In the genomic region with DNA sequence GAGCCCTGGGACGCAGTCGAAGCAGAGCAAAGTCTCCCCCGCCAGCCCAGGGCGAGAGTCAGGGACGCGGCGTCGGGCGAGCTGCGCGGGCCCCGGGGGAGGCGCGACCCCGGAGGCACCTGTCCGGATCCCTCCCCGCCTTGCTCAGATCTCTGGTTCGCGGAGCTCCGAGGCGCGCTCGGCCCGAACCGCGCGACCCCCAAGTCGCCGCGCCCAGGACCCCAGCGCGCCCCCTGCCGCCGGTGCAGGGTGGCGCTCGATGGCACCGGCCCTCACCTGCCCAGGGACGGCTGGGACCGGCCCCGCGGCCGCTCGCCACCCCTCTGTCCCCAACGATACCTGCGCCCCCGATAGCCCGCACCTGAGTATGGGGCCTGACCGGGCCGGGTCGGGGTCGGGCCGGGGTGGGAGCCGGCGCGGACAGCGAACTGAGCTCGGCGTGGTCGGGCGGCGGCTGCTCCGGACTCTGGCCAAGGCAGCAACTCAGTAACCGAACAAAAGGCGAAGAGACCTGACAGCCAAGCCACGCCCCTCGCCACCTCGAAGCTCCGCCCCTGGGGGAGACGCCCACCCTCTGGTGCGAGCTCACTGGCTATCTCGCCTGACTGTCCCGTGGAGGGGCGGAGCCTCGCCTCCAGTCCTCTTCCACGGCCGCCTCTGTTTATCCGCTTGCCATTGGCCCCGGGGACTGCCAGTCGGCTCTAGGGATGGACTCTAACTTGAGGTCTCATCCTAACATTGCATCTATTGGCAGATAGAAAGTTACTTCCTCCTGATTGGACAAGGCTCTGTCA, we compare ENCODE assay signal across 8 cellular contexts. TPM values are rescaled to one million over a fixed set of nuclear protein-coding genes. Genes with fewer than 3 reads are reported as not detected.
DNase-seq lines count a peak whose midpoint lies in the region; ATAC-seq and TF ChIP-seq lines count a peak whose summit lies in the region.

A gene (minus strand): TSS at position 485 of the 794 bp plus-strand sequence. CDS start 14,857 bp downstream, outside the sequence.

- no peaks in the 10 kb centered on the region for H3K9me3 ChIP-seq in CD8-positive, alpha-beta T cell (ENCODE audit: low read length)
- no peaks in the 10 kb centered on the region for H3K9me3 ChIP-seq in naive thymus-derived CD4-positive, alpha-beta T cell (ENCODE audit: control insufficient read depth in 2 of 3, low read length in 3 of 3)

- H3K4me3 ChIP-seq in CD8-positive, alpha-beta T cell (ENCODE audit: low read depth, low read length): peak within 1 kb of the TSS; percentile 49
- H3K4me3 ChIP-seq in fibroblast of mammary gland (ENCODE audit: control insufficient read depth, low read depth, low read length): peak within 1 kb of the TSS; percentile 24
- peak within 1 kb of the TSS; percentile 44 for H3K4me3 ChIP-seq in naive thymus-derived CD4-positive, alpha-beta T cell (ENCODE audit: low read length)

- no peak within 1 kb of the TSS for H3K27ac Mint-ChIP-seq in CD8-positive, alpha-beta T cell
- peak within 1 kb of the TSS in 4 of 9 donors; percentile 1 to 70 (median 48) for H3K27ac Mint-ChIP-seq in naive thymus-derived CD4-positive, alpha-beta T cell
- H3K27ac Mint-ChIP-seq in stimulated activated memory B cell treated with anti-CD40 and anti-IgM and Interleukin-4, amounts not matched to agents 10 μg/mL and 1 μg/mL and 100 μg/mL, for 72 hours: no peak within 1 kb of the TSS

- H3K4me1 Mint-ChIP-seq in CD8-positive, alpha-beta T cell (ENCODE audit: low read depth): peaks cover 36% of the 10 kb centered on the region
- peaks cover 13 to 45% (median 30%) of the 10 kb centered on the region in 7 donors for H3K4me1 Mint-ChIP-seq in naive thymus-derived CD4-positive, alpha-beta T cell
- peaks cover 38% of the 10 kb centered on the region for H3K4me1 Mint-ChIP-seq in stimulated activated memory B cell treated with anti-CD40 and anti-IgM and Interleukin-4, amounts not matched to agents 10 μg/mL and 1 μg/mL and 100 μg/mL, for 72 hours

- H3K4me1 ChIP-seq in CD8-positive, alpha-beta T cell (ENCODE audit: insufficient read depth, low read length): peaks cover 25% of the 10 kb centered on the region
- H3K4me1 ChIP-seq in naive thymus-derived CD4-positive, alpha-beta T cell (ENCODE audit: control insufficient read depth in 2 of 2, insufficient read depth in 2 of 2, low read length in 2 of 2): peaks cover 0 to 11% of the 10 kb centered on the region in 2 donors

- H3K27ac ChIP-seq in CD8-positive, alpha-beta T cell (ENCODE audit: low read depth, low read length): no peak within 1 kb of the TSS
- H3K27ac ChIP-seq in RWPE1: peak within 1 kb of the TSS; percentile 100
- H3K27ac ChIP-seq in naive thymus-derived CD4-positive, alpha-beta T cell (ENCODE audit: low read depth, low read length): no peak within 1 kb of the TSS

- POLR2A ChIA-PET in CD8-positive, alpha-beta T cell (lab: Charles Lee): no interaction called here
- POLR2A ChIA-PET in RWPE1 (lab: Yijun Ruan, JAX; ENCODE audit: low non-redundant PET): interaction anchor here (0.6 to 4.1 kb wide), 10 partner anchors 9 to 52 kb away, joined by 3 to 90 read pairs (median 4); a partner anchor contains a TSS
- POLR2A ChIA-PET in naive thymus-derived CD4-positive, alpha-beta T cell (lab: Charles Lee): interaction anchor here (0.5 to 1.5 kb wide), 2 partner anchors 75 to 98 kb away, joined by 3 to 5 read pairs; a partner anchor contains a TSS

- H3K4me3 Mint-ChIP-seq in CD8-positive, alpha-beta T cell: peak within 1 kb of the TSS; percentile 80
- H3K4me3 Mint-ChIP-seq in naive thymus-derived CD4-positive, alpha-beta T cell: peak within 1 kb of the TSS; percentile 61 to 85 (median 82)
- H3K4me3 Mint-ChIP-seq in stimulated activated memory B cell treated with anti-CD40 and anti-IgM and Interleukin-4, amounts not matched to agents 10 μg/mL and 1 μg/mL and 100 μg/mL, for 72 hours: peak within 1 kb of the TSS; percentile 64

- H3K9me3 Mint-ChIP-seq in CD8-positive, alpha-beta T cell: no peaks in the 10 kb centered on the region
- H3K9me3 Mint-ChIP-seq in naive thymus-derived CD4-positive, alpha-beta T cell: no peaks in the 10 kb centered on the region
- no peaks in the 10 kb centered on the region for H3K9me3 Mint-ChIP-seq in stimulated activated memory B cell treated with anti-CD40 and anti-IgM and Interleukin-4, amounts not matched to agents 10 μg/mL and 1 μg/mL and 100 μg/mL, for 72 hours

- CTCF ChIA-PET in CD8-positive, alpha-beta T cell (lab: Charles Lee): interaction anchor here (2.1 to 3.7 kb wide), 2 partner anchors 15 to 25 kb away, joined by 12 to 21 read pairs; a partner anchor contains a TSS
- CTCF ChIA-PET in RWPE1 (lab: Yijun Ruan, JAX): interaction anchor here (0.5 to 2.9 kb wide), 11 partner anchors 9 to 51 kb away, joined by 3 to 51 read pairs (median 4); a partner anchor contains a TSS
- CTCF ChIA-PET in naive thymus-derived CD4-positive, alpha-beta T cell (lab: Charles Lee): interaction anchor here (0.6 to 1.3 kb wide), 3 partner anchors 8 to 49 kb away, joined by 3 to 4 read pairs (median 3); no protein-coding TSS in a partner anchor

- ATAC-seq in CD8-positive, alpha-beta T cell: peak; percentile 93
- ATAC-seq in GM21515 (IDR thresholded peaks at IDR 0.05; ENCODE audit: unreplicated experiment): peak; percentile 70
- peak; percentile 97 for ATAC-seq in naive thymus-derived CD4-positive, alpha-beta T cell
- ATAC-seq in stimulated activated memory B cell treated with anti-CD40 and anti-IgM and Interleukin-4, amounts not matched to agents 10 μg/mL and 1 μg/mL and 100 μg/mL, for 72 hours: peak; percentile 96

- H3K27me3 Mint-ChIP-seq in CD8-positive, alpha-beta T cell (ENCODE audit: low read depth): peaks cover 32% of the 10 kb centered on the region
- H3K27me3 Mint-ChIP-seq in naive thymus-derived CD4-positive, alpha-beta T cell: peaks cover 16 to 51% (median 20%) of the 10 kb centered on the region in 5 donors
- H3K27me3 Mint-ChIP-seq in stimulated activated memory B cell treated with anti-CD40 and anti-IgM and Interleukin-4, amounts not matched to agents 10 μg/mL and 1 μg/mL and 100 μg/mL, for 72 hours: peaks cover 28% of the 10 kb centered on the region

- intact Hi-C loops in CD8-positive, alpha-beta T cell (cut with DNase I, micrococcal nuclease): no loop called here
- intact Hi-C loops in naive thymus-derived CD4-positive, alpha-beta T cell (cut with micrococcal nuclease): loop anchor here in 1 of 2 donors (1.0 kb wide), 1 partner anchor 48 kb away; no protein-coding TSS in a partner anchor

- DNase-seq in CD8-positive, alpha-beta T cell: peak; percentile 69 to 91 (median 84)
- DNase-seq in LHCN-M2 (ENCODE audit: low read depth) (peak; percentile 64), RWPE1 (ENCODE audit: low spot score) (peak; percentile 99), fibroblast of mammary gland (ENCODE audit: low read depth) (peak; percentile 96)
- peak; percentile 73 for DNase-seq in activated effector memory CD4-positive, alpha-beta T cell treated with Interleukin-2 at 50 U/mL for 16 hours
- peak; percentile 84 to 91 (median 89) for DNase-seq in naive thymus-derived CD4-positive, alpha-beta T cell

- TF ChIP-seq CTCF in CD8-positive, alpha-beta T cell (IDR thresholded peaks at IDR 0.05): peak; percentile 27
- TF ChIP-seq CTCF in RWPE1 (conservative IDR thresholded peaks at IDR 0.05; ENCODE audit: low read depth) (peak; percentile 76), fibroblast of mammary gland (conservative IDR thresholded peaks at IDR 0.05; ENCODE audit: control insufficient read depth, insufficient read depth, low read depth, low read length) (no peak)

- no peaks in the 10 kb centered on the region for H3K36me3 ChIP-seq in CD8-positive, alpha-beta T cell (ENCODE audit: insufficient read depth, low read length)
- H3K36me3 ChIP-seq in naive thymus-derived CD4-positive, alpha-beta T cell (ENCODE audit: control insufficient read depth in 2 of 3, insufficient read depth in 3 of 3, low read length in 3 of 3): no peaks in the 10 kb centered on the region

- no peaks in the 10 kb centered on the region for H3K36me3 Mint-ChIP-seq in CD8-positive, alpha-beta T cell
- no peaks in the 10 kb centered on the region for H3K36me3 Mint-ChIP-seq in naive thymus-derived CD4-positive, alpha-beta T cell
- no peaks in the 10 kb centered on the region for H3K36me3 Mint-ChIP-seq in stimulated activated memory B cell treated with anti-CD40 and anti-IgM and Interleukin-4, amounts not matched to agents 10 μg/mL and 1 μg/mL and 100 μg/mL, for 72 hours

- peaks cover 10% of the 10 kb centered on the region for H3K27me3 ChIP-seq in CD8-positive, alpha-beta T cell (ENCODE audit: insufficient read depth, low read length)
- H3K27me3 ChIP-seq in naive thymus-derived CD4-positive, alpha-beta T cell (ENCODE audit: control insufficient read depth in 2 of 2, insufficient read depth in 2 of 2, low read length in 2 of 2): peaks cover 0 to 6% of the 10 kb centered on the region in 2 donors

RNA-seq across cellular contexts. Expression of the gene that starts here (rescaled TPM):
- total RNA-seq in CD8-positive, alpha-beta T cell: 1 to 10 TPM; 1.0 to 1.8 TPM
- total RNA-seq in LHCN-M2 (2014; rRNA removed): not detected in 2 replicates
- 0.17 TPM for polyA plus RNA-seq in LHCN-M2 (2012)
- total RNA-seq in naive thymus-derived CD4-positive, alpha-beta T cell: 1 to 10 TPM in 2 of 5 experiments, under 1 TPM in 3; 0.24 to 8.2 (median 0.57) TPM
- polyA plus RNA-seq in naive thymus-derived CD4-positive, alpha-beta T cell: under 1 TPM; 0.19 to 0.25 TPM

Comparison
In these comparisons a context has a peak if more than half of its experiments do, and no peak if none do; other contexts are left out.
1. Peak in DNase-seq in LHCN-M2; RNA of the gene not detected or under 1 TPM.